ENCODE assay signal across 1 cellular context in the genomic region with DNA sequence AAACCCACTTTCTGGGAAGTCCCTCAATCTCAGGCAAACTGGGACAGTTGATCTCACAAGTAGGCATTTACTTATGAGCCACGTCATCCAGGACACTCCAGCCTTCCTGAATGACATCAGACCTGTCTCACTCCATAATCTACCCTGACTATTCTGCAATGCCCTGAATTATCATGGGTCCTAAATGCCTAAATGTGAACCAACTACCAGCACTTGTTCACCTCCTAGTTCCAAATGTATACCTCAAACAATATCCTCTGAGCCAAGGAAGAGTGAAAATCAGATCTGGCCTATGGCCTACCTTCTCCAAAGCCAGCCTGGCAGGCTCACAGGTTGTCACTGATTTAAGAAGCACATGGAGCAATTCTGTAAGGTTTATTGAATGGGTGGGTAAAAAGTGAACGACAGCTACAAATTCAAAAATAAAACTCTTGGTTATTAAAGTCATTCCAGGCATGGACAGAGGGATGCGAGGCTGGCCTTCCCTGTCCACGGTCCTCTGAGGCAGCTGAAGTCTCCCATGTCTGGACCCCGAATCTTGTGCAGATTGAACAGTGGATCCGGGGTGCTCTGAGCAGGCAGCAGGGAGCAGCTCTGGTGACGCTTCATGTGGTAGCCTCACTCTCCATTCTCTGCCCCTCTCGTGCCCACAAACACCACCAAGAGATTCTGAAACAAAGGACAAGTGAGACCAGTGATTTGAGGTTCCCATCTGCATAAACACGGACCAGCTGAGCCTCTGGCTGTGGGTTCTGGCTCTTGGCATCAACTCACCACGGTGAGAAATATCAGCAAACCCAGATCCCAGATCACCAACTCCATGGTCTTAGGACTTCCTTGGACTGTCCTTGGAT.
A peak's percentile ranks its signal among the peaks of the same experiment; 100 is the strongest.
TF ChIP-seq lines count a peak whose summit lies in the region.

No MANE protein-coding gene starts in this region.

TF ChIP-seq in H1, 55 proteins besides CTCF, POLR2A, EP300 and RAD21:
- peak; percentile 16; the same call in 1 of the 2 replicates for TF ChIP-seq POLR2AphosphoS5 (IDR thresholded peaks at IDR 0.05; ENCODE audit: low read depth, low read length)
- TF ChIP-seq SP2 (IDR thresholded peaks at IDR 0.05; ENCODE audit: low read length): no peak
